ENCODE assay signal across 28 cellular contexts in the genomic region with DNA sequence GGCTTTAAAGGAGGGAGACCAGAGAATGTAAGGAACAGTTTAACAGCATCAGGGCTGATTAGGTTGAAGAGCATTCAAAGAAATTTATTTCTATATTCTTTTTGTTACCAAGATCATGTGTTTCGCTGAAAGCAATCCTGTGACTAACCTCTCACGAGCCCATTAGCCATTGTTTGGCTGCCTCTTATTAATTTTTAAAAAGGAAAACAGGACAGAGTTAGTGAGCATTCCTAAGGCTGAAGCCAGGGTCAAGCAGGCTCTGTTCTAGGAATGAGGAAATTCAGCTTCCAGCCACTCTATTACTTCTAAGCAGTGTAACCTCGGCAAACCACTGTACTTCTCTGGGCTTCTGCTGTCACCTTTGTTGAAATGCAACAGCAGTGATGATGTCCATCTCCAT.
"Had no signal": no experiment of that assay in that cellular context is flagged by ENCODE, and none has a peak within 500 bp of the region (broad histone marks: within the 10 kb centered on the region; RNA-seq: fewer than 3 reads in every experiment).

No MANE protein-coding gene starts in this region.

- H3K9me3 ChIP-seq: adrenal gland, ascending aorta, neutrophil, pancreas, prostate gland had no signal

- H3K36me3 ChIP-seq: adrenal gland, ascending aorta, neutrophil, pancreas, prostate gland, right atrium auricular region had no signal

- DNase-seq: activated CD4-positive, alpha-beta T cell treated with anti-CD3 and anti-CD28 coated beads for 36 hours; activated CD4-positive, CD25-positive, alpha-beta regulatory T cell; activated CD8-positive, alpha-beta memory T cell treated with anti-CD3 and anti-CD28 coated beads, Interleukin-2, amount 10 ng/mL, durations not matched to agents 7 days and 5 days; activated CD8-positive, alpha-beta T cell treated with anti-CD3 and anti-CD28 coated beads, Interleukin-2, amount 10 ng/mL, durations not matched to agents 7 days and 5 days; activated effector memory CD4-positive, alpha-beta T cell treated with Interleukin-2 at 50 U/mL for 16 hours; activated naive CD4-positive, alpha-beta T cell treated with Interleukin-2 at 50 U/mL for 16 hours; adrenal gland; caudate nucleus; cortex of kidney; effector memory CD8-positive, alpha-beta T cell; erythroblast; foreskin keratinocyte; left ventricle myocardium superior; naive B cell; nephron progenitor cell; pancreas; stimulated activated CD4-positive, alpha-beta T cell treated with anti-CD3 and anti-CD28 coated beads, Interleukin-1b, Interleukin-23, amount 100 ng/mL, for 48 hours; stimulated activated CD4-positive, alpha-beta T cell treated with anti-CD3 and anti-CD28 coated beads, Interleukin-4, amount 100 ng/mL, for 4 hours; stimulated activated CD8-positive, alpha-beta memory T cell treated with anti-CD3 and anti-CD28 coated beads, Interleukin-4, amount 100 ng/mL, for 48 hours; stimulated activated naive CD8-positive, alpha-beta T cell treated with anti-CD3 and anti-CD28 coated beads, Interleukin-15, amount 100 ng/mL, for 72 hours; substantia nigra; T-helper 1 cell had no signal

- H3K4me3 ChIP-seq: adrenal gland, ascending aorta, pancreas, prostate gland, right atrium auricular region, smooth muscle cell had no signal

- H3K27me3 ChIP-seq: adrenal gland, ascending aorta, foreskin keratinocyte, neutrophil, pancreas, right atrium auricular region had no signal

- H3K4me1 ChIP-seq: adrenal gland, ascending aorta, pancreas, prostate gland, right atrium auricular region had no signal

- ATAC-seq: activated CD4-positive, alpha-beta T cell treated with anti-CD3 and anti-CD28 coated beads for 36 hours; activated CD8-positive, alpha-beta memory T cell treated with anti-CD3 and anti-CD28 coated beads, Interleukin-2, amount 10 ng/mL, durations not matched to agents 7 days and 5 days; activated CD8-positive, alpha-beta T cell treated with anti-CD3 and anti-CD28 coated beads, Interleukin-2, amount 10 ng/mL, durations not matched to agents 7 days and 5 days; effector memory CD8-positive, alpha-beta T cell; foreskin keratinocyte; left ventricle myocardium superior; pancreas; stimulated activated memory B cell treated with anti-CD40 and anti-IgM and Interleukin-4, amounts not matched to agents 10 μg/mL and 1 μg/mL and 100 μg/mL, for 72 hours; stimulated activated naive CD8-positive, alpha-beta T cell treated with anti-CD3 and anti-CD28 coated beads, Interleukin-15, amount 100 ng/mL, for 72 hours had no signal
